ENCODE assay signal across 8 cellular contexts in genomic region chr22:38305481-38306448, GRCh38. TPM values are rescaled to one million over a fixed set of nuclear protein-coding genes. Genes with fewer than 3 reads are reported as not detected.
DNase-seq lines count a peak whose midpoint lies in the region; ATAC-seq and TF ChIP-seq lines count a peak whose summit lies in the region.

No MANE protein-coding gene starts in this region.

- H3K4me3 ChIP-seq in OCI-LY3 (ENCODE audit: low read length) (peak overlapping the region; percentile 56), breast epithelium (peak overlapping the region in 1 of 3 donors; percentile 20), liver (ENCODE audit: low read depth in 1 of 3, low read length in 3 of 3) (no peak overlapping the region), tibial artery (no peak overlapping the region)

- H3K36me3 ChIP-seq in OCI-LY3 (replicated peaks; ENCODE audit: low read depth, low read length), result peaks cover 55% of the 10 kb centered on the region
- no peaks in the 10 kb centered on the region for H3K36me3 ChIP-seq in breast epithelium
- peaks cover 0 to 9% (median under 1%) of the 10 kb centered on the region in 4 donors for H3K36me3 ChIP-seq in liver (ENCODE audit: control insufficient read depth in 4 of 4, insufficient read depth in 3 of 4, low read depth in 1 of 4, low read length in 3 of 4)
- H3K36me3 ChIP-seq in tibial artery, result peaks cover 19 to 51% (median 27%) of the 10 kb centered on the region in 3 donors

- H4K20me1 ChIP-seq in OCI-LY3 (ENCODE audit: insufficient read depth, low read length), result peaks cover 45% of the 10 kb centered on the region

- H3K4me1 ChIP-seq in OCI-LY3 (ENCODE audit: low read length), result peaks cover 71% of the 10 kb centered on the region
- peaks cover 18 to 38% of the 10 kb centered on the region in 2 donors for H3K4me1 ChIP-seq in breast epithelium
- H3K4me1 ChIP-seq in liver (ENCODE audit: control insufficient read depth in 4 of 4, insufficient read depth in 4 of 4, low read length in 3 of 4), result peaks cover 11 to 25% (median 18%) of the 10 kb centered on the region in 4 donors
- H3K4me1 ChIP-seq in tibial artery, result peaks cover 0 to 77% (median 54%) of the 10 kb centered on the region in 4 donors

- 65% methylated on average over 16 of the region's 16 CpGs for WGBS in liver

- intact Hi-C loops in breast epithelium (cut with DNase I; ENCODE audit: low total_unique reads) (loop anchor here (1.0 kb wide), 1 partner anchor 29 kb away; no protein-coding TSS in a partner anchor), tibial artery (cut with DNase I; ENCODE audit: low total_unique reads) (loop anchor here (5.0 kb wide), 1 partner anchor 33 kb away; the partner anchor contains the start of gene TMEM184B)

- no peak for TF ChIP-seq POLR2A in breast epithelium (IDR thresholded peaks at IDR 0.05)

- H3K4me2 ChIP-seq in OCI-LY3 (ENCODE audit: low read length), result peak overlapping the region; percentile 68

- no peaks in the 10 kb centered on the region for H3K9me3 ChIP-seq in OCI-LY3 (ENCODE audit: insufficient read depth, low read length)
- H3K9me3 ChIP-seq in breast epithelium, result no peaks in the 10 kb centered on the region
- no peaks in the 10 kb centered on the region for H3K9me3 ChIP-seq in liver (ENCODE audit: control insufficient read depth in 4 of 4, low read length in 3 of 4)
- H3K9me3 ChIP-seq in tibial artery, result no peaks in the 10 kb centered on the region

- H3K27ac ChIP-seq in OCI-LY3 (ENCODE audit: low read length), result peak overlapping the region; percentile 94
- H3K27ac ChIP-seq in breast epithelium, result peak overlapping the region; percentile 80 to 98
- peak overlapping the region; percentile 2 to 45 for H3K27ac ChIP-seq in liver (ENCODE audit: low read depth in 1 of 2, low read length in 2 of 2)
- peak overlapping the region; percentile 60 to 69 for H3K27ac ChIP-seq in tibial artery

- H3K9ac ChIP-seq in OCI-LY3 (ENCODE audit: low read length) (peak overlapping the region; percentile 61), liver (ENCODE audit: low read depth in 1 of 2, low read length in 2 of 2) (no peak overlapping the region)

- no peak overlapping the region for H2AFZ ChIP-seq in OCI-LY3 (ENCODE audit: low read depth, low read length)

- H3K27me3 ChIP-seq in OCI-LY3 (ENCODE audit: low read depth, low read length) (no peaks in the 10 kb centered on the region), breast epithelium (no peaks in the 10 kb centered on the region), liver (ENCODE audit: control insufficient read depth in 4 of 4, insufficient read depth in 4 of 4, low read length in 3 of 4) (no peaks in the 10 kb centered on the region), tibial artery (no peaks in the 10 kb centered on the region)

- TF ChIP-seq CTCF in OCI-LY3 (IDR thresholded peaks at IDR 0.05; ENCODE audit: low read depth, low read length), result peak; percentile 25; the same call in 1 of the 2 replicates
- TF ChIP-seq CTCF in breast epithelium (IDR thresholded peaks at IDR 0.05), result no peak
- TF ChIP-seq CTCF in liver (IDR thresholded peaks at IDR 0.05; ENCODE audit: low read depth, low read length, missing input control), result no peak
- TF ChIP-seq CTCF in tibial artery (IDR thresholded peaks at IDR 0.05), result no peak

- peaks cover 84% of the 10 kb centered on the region for H3K79me2 ChIP-seq in OCI-LY3 (ENCODE audit: low read length)

- no peak for TF ChIP-seq RAD21 in liver (IDR thresholded peaks at IDR 0.05)

- ATAC-seq in HG03025 (IDR thresholded peaks at IDR 0.05; ENCODE audit: low FRiP score, unreplicated experiment), result peak; percentile 43

- peak; percentile 77 for DNase-seq in activated effector memory CD4-positive, alpha-beta T cell treated with anti-CD3 and anti-CD28 coated beads, Interleukin-2, amount 50 U/mL, for 16 hours
- no peak for DNase-seq in activated effector memory CD4-positive, alpha-beta T cell treated with Interleukin-2 at 50 U/mL for 16 hours
- no peak for DNase-seq in breast epithelium (ENCODE audit: low spot score in 2 of 2)
- DNase-seq in tibial artery, result no peak
- DNase-seq in GOT3 (lab: John Stamatoyannopoulos, UW), result no peak

TF ChIP-seq in liver, 16 proteins besides CTCF, POLR2A, EP300 and RAD21:
- TF ChIP-seq HNF4A (conservative IDR thresholded peaks at IDR 0.05), result no peak
- no peak for TF ChIP-seq HNF4G (IDR thresholded peaks at IDR 0.05)
- no peak for TF ChIP-seq YY1 (IDR thresholded peaks at IDR 0.05)
- no peak for TF ChIP-seq RXRA (IDR thresholded peaks at IDR 0.05)
- no peak for TF ChIP-seq EGR1 (IDR thresholded peaks at IDR 0.05; ENCODE audit: low read depth in 2 of 2)
- no peak for TF ChIP-seq FOXA1 (IDR thresholded peaks at IDR 0.05)
- TF ChIP-seq FOXA2 (IDR thresholded peaks at IDR 0.05), result no peak
- TF ChIP-seq, protein P1, sequence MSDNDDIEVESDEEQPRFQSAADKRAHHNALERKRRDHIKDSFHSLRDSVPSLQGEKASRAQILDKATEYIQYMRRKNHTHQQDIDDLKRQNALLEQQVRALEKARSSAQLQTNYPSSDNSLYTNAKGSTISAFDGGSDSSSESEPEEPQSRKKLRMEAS (IDR thresholded peaks at IDR 0.05), result no peak
- TF ChIP-seq, protein P2, sequence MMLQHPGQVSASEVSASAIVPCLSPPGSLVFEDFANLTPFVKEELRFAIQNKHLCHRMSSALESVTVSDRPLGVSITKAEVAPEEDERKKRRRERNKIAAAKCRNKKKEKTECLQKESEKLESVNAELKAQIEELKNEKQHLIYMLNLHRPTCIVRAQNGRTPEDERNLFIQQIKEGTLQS (IDR thresholded peaks at IDR 0.05), result no peak
- TF ChIP-seq, protein P3, sequence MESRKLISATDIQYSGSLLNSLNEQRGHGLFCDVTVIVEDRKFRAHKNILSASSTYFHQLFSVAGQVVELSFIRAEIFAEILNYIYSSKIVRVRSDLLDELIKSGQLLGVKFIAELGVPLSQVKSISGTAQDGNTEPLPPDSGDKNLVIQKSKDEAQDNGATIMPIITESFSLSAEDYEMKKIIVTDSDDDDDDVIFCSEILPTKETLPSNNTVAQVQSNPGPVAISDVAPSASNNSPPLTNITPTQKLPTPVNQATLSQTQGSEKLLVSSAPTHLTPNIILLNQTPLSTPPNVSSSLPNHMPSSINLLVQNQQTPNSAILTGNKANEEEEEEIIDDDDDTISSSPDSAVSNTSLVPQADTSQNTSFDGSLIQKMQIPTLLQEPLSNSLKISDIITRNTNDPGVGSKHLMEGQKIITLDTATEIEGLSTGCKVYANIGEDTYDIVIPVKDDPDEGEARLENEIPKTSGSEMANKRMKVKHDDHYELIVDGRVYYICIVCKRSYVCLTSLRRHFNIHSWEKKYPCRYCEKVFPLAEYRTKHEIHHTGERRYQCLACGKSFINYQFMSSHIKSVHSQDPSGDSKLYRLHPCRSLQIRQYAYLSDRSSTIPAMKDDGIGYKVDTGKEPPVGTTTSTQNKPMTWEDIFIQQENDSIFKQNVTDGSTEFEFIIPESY (IDR thresholded peaks at IDR 0.05), result no peak
- TF ChIP-seq, protein P4, sequence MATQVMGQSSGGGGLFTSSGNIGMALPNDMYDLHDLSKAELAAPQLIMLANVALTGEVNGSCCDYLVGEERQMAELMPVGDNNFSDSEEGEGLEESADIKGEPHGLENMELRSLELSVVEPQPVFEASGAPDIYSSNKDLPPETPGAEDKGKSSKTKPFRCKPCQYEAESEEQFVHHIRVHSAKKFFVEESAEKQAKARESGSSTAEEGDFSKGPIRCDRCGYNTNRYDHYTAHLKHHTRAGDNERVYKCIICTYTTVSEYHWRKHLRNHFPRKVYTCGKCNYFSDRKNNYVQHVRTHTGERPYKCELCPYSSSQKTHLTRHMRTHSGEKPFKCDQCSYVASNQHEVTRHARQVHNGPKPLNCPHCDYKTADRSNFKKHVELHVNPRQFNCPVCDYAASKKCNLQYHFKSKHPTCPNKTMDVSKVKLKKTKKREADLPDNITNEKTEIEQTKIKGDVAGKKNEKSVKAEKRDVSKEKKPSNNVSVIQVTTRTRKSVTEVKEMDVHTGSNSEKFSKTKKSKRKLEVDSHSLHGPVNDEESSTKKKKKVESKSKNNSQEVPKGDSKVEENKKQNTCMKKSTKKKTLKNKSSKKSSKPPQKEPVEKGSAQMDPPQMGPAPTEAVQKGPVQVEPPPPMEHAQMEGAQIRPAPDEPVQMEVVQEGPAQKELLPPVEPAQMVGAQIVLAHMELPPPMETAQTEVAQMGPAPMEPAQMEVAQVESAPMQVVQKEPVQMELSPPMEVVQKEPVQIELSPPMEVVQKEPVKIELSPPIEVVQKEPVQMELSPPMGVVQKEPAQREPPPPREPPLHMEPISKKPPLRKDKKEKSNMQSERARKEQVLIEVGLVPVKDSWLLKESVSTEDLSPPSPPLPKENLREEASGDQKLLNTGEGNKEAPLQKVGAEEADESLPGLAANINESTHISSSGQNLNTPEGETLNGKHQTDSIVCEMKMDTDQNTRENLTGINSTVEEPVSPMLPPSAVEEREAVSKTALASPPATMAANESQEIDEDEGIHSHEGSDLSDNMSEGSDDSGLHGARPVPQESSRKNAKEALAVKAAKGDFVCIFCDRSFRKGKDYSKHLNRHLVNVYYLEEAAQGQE (IDR thresholded peaks at IDR 0.05), result no peak
- TF ChIP-seq GABPA (IDR thresholded peaks at IDR 0.05 in 1 of 2, conservative IDR thresholded peaks at IDR 0.05 in 1 of 2), result no peak
- TF ChIP-seq NR2F2 (IDR thresholded peaks at IDR 0.05), result no peak
- no peak for TF ChIP-seq JUND (IDR thresholded peaks at IDR 0.05)
- TF ChIP-seq TAF1 (conservative IDR thresholded peaks at IDR 0.05), result no peak
- no peak for TF ChIP-seq SP1 (IDR thresholded peaks at IDR 0.05)

RNA-seq across cellular contexts. Expression of gene CSNK1E, which starts 11.5 kb away (rescaled TPM):
- total RNA-seq in breast epithelium, result 100 to 1,000 TPM in 2 of 3 donors, 10 to 100 TPM in 1; 83.0 to 147 (median 117) TPM
- total RNA-seq in liver, result 10 to 100 TPM; 11.4 to 27.4 TPM
- 10 to 100 TPM in 1 of 2 donors, 1 to 10 TPM in 1; 8.4 to 16.0 TPM for polyA plus RNA-seq in liver

RNA-seq across cellular contexts. Expression of gene TMEM184B, which starts 33.0 kb away (rescaled TPM):
- total RNA-seq in breast epithelium (10 to 100 TPM; 30.6 to 49.5 (median 42.4) TPM), liver (10 to 100 TPM in 1 of 2 donors, 1 to 10 TPM in 1; 9.1 to 12.6 TPM)
- polyA plus RNA-seq in liver, result 10 to 100 TPM in 1 of 2 donors, 1 to 10 TPM in 1; 7.5 to 10.8 TPM

Comparison
In these comparisons a context has a peak if more than half of its experiments do, and no peak if none do; other contexts are left out.
1. H3K27ac ChIP-seq: peak in every context shown above with its lines; median percentile 94 in OCI-LY3; 89 in breast epithelium; 64 in tibial artery; 24 in liver.